In the genomic region with DNA sequence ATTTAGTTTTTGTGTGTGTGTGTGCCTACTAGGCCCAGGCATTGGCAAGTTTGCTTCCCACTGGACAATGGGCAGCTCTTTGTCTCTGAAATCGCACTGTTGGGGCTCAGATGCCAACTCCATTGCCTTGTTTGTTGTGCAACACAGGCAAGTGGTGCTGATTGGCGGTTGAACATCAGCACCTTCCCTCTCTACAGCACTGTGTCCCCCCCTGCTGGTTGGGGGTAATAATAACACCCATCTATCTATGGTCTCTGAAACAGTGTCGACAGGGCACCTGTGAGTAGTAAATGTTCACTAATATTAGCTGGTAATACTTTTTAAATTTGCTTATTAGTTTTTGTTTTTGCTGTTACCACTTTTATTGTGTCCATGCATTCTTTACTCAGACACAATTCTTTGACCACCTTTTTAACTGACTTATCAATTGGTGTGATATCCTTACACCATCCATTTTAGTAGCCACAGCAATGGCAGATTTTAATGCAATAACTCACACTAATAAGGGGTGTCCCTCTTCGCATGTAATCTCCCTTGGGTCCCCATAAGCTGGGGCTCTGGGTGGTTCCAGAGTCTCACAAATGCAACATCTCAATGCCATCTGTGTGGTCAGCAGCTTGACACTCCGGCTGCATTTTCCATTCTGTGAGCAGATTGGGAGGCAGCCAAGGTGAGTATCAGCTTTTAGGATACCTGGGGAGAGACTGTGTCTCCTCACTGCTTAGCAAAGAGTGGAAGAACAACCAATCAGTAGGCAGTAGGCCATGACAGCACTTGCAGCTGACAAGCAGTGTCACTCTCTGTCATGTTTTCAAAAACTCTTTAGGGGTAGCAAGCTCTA, we compare ENCODE assay signal across 8 cellular contexts. TPM values are rescaled to one million over a fixed set of nuclear protein-coding genes. Genes with fewer than 3 reads are reported as not detected.
DNase-seq lines count a peak whose midpoint lies in the region; ATAC-seq, FAIRE-seq and TF ChIP-seq lines count a peak whose summit lies in the region.

No MANE protein-coding gene starts in this region.

- H3K4me3 ChIP-seq in GM12878 (no peak overlapping the region), neural cell (ENCODE audit: low read length) (no peak overlapping the region)

- no peak overlapping the region for H3K9ac ChIP-seq in GM12878 (ENCODE audit: control insufficient read depth, insufficient read depth, low read length)
- no peak overlapping the region for H3K9ac ChIP-seq in neural cell (ENCODE audit: low read length)

- H3K27me3 ChIP-seq in GM12878 (replicated peaks in 1 of 2; ENCODE audit: control insufficient read depth in 2 of 2, insufficient read depth in 2 of 2, low read length in 1 of 2) (no peaks in the 10 kb centered on the region), neural cell (ENCODE audit: insufficient read depth, low read depth, low read length) (no peaks in the 10 kb centered on the region)

- in situ Hi-C loops in GM12878 (cut with MboI) = no loop called here

- POLR2A ChIA-PET in GM12878 (lab: Charles Lee) = no interaction called here

- no peak for TF ChIP-seq POLR2A in GM12878 (IDR thresholded peaks at IDR 0.05; ENCODE audit: low read depth, low read length)

- 7% methylated on average over 5 of the region's 5 CpGs for WGBS in GM12878 (ENCODE audit: insufficient coverage, insufficient replicate concordance, low lambda C conversion rate, missing lambda C conversion rate)

- DNase-seq in AG09319 (ENCODE audit: extremely low read depth, low read depth) (no peak), NCI-H69 (lab: John Stamatoyannopoulos, UW) (peak; percentile 35), GM12878 (ENCODE audit: low read depth, low spot score) (peak; percentile 3), superior temporal gyrus (ENCODE audit: extremely low spot score) (no peak)
- DNase-seq in NK-92 treated with Interleukin-12 subunit alpha and Interleukin-12 subunit beta, amount 100 ng/mL, for 24 hours (lab: John Stamatoyannopoulos, UW) = no peak

- no peak for TF ChIP-seq EP300 in GM12878 (IDR thresholded peaks at IDR 0.05; ENCODE audit: borderline replicate concordance in 1 of 2, control insufficient read depth in 1 of 2, low read depth in 2 of 2, low read length in 2 of 2)
- TF ChIP-seq EP300 in neural cell (conservative IDR thresholded peaks at IDR 0.05; ENCODE audit: poor library complexity, severe bottlenecking) = no peak

- H2AFZ ChIP-seq in GM12878 (ENCODE audit: control insufficient read depth, low read depth, low read length) = no peak overlapping the region
- no peak overlapping the region for H2AFZ ChIP-seq in neural cell (ENCODE audit: low read depth, low read length)

- peak; percentile 52 for FAIRE-seq in GM12878 (lab: Jason Lieb, UNC)

- ATAC-seq in GM12878 (peak; percentile 54), HG03439 (IDR thresholded peaks at IDR 0.05; ENCODE audit: unreplicated experiment) (no peak)

- H3K9me3 ChIP-seq in GM12878 (replicated peaks; ENCODE audit: control insufficient read depth, insufficient read depth, low read length) (no peaks in the 10 kb centered on the region), neural cell (ENCODE audit: low read length) (no peaks in the 10 kb centered on the region)

- peak; percentile 63 for TF ChIP-seq RAD21 in GM12878 (IDR thresholded peaks at IDR 0.05; ENCODE audit: insufficient read depth, low read depth, low read length)
- TF ChIP-seq RAD21 in neural cell (conservative IDR thresholded peaks at IDR 0.05) = peak; percentile 59

- CTCF ChIA-PET in GM12878 (lab: Yijun Ruan, JAX) = interaction anchor here (0.7 to 1.2 kb wide), 7 partner anchors 8 to 524 kb away, joined by 3 to 4 read pairs (median 3); no protein-coding TSS in a partner anchor

- no peak overlapping the region for H3K4me2 ChIP-seq in GM12878 (ENCODE audit: control insufficient read depth, insufficient read depth)
- no peak overlapping the region for H3K4me2 ChIP-seq in neural cell (ENCODE audit: low read length)

- RAD21 ChIA-PET in GM12878 (lab: Charles Lee; ENCODE audit: unreplicated experiment) = interaction anchor here (0.7 kb wide), 2 partner anchors 187 to 246 kb away, joined by 3 read pairs; no protein-coding TSS in a partner anchor

- TF ChIP-seq CTCF in AG09319 (IDR thresholded peaks at IDR 0.05; ENCODE audit: low read depth, low read length) = peak; percentile 43
- peak; percentile 70 for TF ChIP-seq CTCF in GM12873 (IDR thresholded peaks at IDR 0.05; ENCODE audit: insufficient read depth, low read depth, low read length, missing control alignments)
- TF ChIP-seq CTCF in GM12878 (IDR thresholded peaks at IDR 0.05 in 2 of 3, conservative IDR thresholded peaks at IDR 0.05 in 1 of 3; ENCODE audit: control insufficient read depth in 2 of 3, extremely low read depth in 1 of 3, insufficient read depth in 1 of 3, low read depth in 3 of 3, low read length in 3 of 3) = peak; percentile 43 to 61 (median 49); a peak in 5 of 6 replicates
- peak; percentile 57 for TF ChIP-seq CTCF in neural cell (IDR thresholded peaks at IDR 0.05; ENCODE audit: poor library complexity, severe bottlenecking)

- H3K9me2 ChIP-seq in neural cell (ENCODE audit: insufficient read depth, low read length) = no peaks in the 10 kb centered on the region

- H3K36me3 ChIP-seq in GM12878 (ENCODE audit: control insufficient read depth in 2 of 2, insufficient read depth in 2 of 2, low read length in 1 of 2) (no peaks in the 10 kb centered on the region), neural cell (ENCODE audit: insufficient read depth, low read length) (no peaks in the 10 kb centered on the region)

- no peaks in the 10 kb centered on the region for H3F3A ChIP-seq in neural cell (ENCODE audit: insufficient read depth, low read length, poor library complexity, severe bottlenecking)

- H3K27ac ChIP-seq in GM12878 (ENCODE audit: control insufficient read depth, insufficient read depth) = no peak overlapping the region
- no peak overlapping the region for H3K27ac ChIP-seq in neural cell (ENCODE audit: low read length)

- no peaks in the 10 kb centered on the region for H3K79me2 ChIP-seq in GM12878 (ENCODE audit: control insufficient read depth, insufficient read depth, low read length)
- H3K79me2 ChIP-seq in neural cell (replicated peaks; ENCODE audit: insufficient read depth, low read length) = no peaks in the 10 kb centered on the region

- SMC1A ChIA-PET in GM12878 (lab: Charles Lee; ENCODE audit: uncharacterized antibody, unreplicated experiment) = interaction anchor here (0.7 to 3.3 kb wide), 2 partner anchors 517 to 524 kb away, joined by 3 to 17 read pairs; no protein-coding TSS in a partner anchor

- no peaks in the 10 kb centered on the region for H3K4me1 ChIP-seq in GM12878 (ENCODE audit: control insufficient read depth, insufficient read depth, low read length)

- no peaks in the 10 kb centered on the region for H4K20me1 ChIP-seq in GM12878 (ENCODE audit: control insufficient read depth, insufficient read depth)
- no peaks in the 10 kb centered on the region for H4K20me1 ChIP-seq in neural cell (ENCODE audit: insufficient read depth)

- BruUV-seq in GM12878 (replicated peaks; lab: Mats Ljungman, UMichigan) = no TSS peak

- intact Hi-C loops in GM12878 (cut with micrococcal nuclease; ENCODE audit: unreplicated experiment) = loop anchor here (5.0 kb wide), 1 partner anchor 523 kb away; no protein-coding TSS in a partner anchor

TF ChIP-seq in GM12878, 131 proteins besides CTCF, POLR2A, EP300 and RAD21 (continues in another document):
- TF ChIP-seq POLR2AphosphoS2 (IDR thresholded peaks at IDR 0.05; ENCODE audit: low read depth, low read length) (no peak), ZNF207 (IDR thresholded peaks at IDR 0.05; ENCODE audit: borderline replicate concordance) (no peak), TAF1 (IDR thresholded peaks at IDR 0.05; ENCODE audit: borderline replicate concordance, low read depth, low read length) (no peak)

TF ChIP-seq in neural cell, 6 proteins besides CTCF, POLR2A, EP300 and RAD21 (continues in another document):
- TF ChIP-seq POLR2AphosphoS5 (IDR thresholded peaks at IDR 0.05) (no peak), MXI1 (conservative IDR thresholded peaks at IDR 0.05; ENCODE audit: poor library complexity, severe bottlenecking) (no peak)

RNA-seq across cellular contexts. Expression of gene UQCRFS1, which starts 47.7 kb away (rescaled TPM):
- 25.2 and 26.3 TPM in 2 replicates for total RNA-seq in GM12878 (2013; cell fraction: nucleolus; rRNA removed)
- total RNA-seq in GM12878 (2014; rRNA removed) = 76.0 and 79.5 TPM in 2 replicates
- total RNA-seq in GM12878 (2014; rRNA removed; fragmentation: Illumina TruSeq; extraction: Trizol) = 48.7 and 50.0 TPM in 2 replicates
- total RNA-seq in GM12878 (2021) = 52.0 and 52.3 TPM in 2 replicates
- polyA plus RNA-seq in GM12878 (2011; ENCODE audit: low read depth) = 30.6 TPM
- polyA plus RNA-seq in GM12878 (2011; rRNA removed) = 95.5 and 103 TPM in 2 replicates
- 85.4 and 85.6 TPM in 2 replicates for polyA plus RNA-seq in GM12878 (2011; cell fraction: cytosol; rRNA removed)
- polyA plus RNA-seq in GM12878 (2011; cell fraction: nucleus; rRNA removed) = 40.8 and 41.6 TPM in 2 replicates
- 30.2 and 37.2 TPM in 2 replicates for polyA plus RNA-seq in GM12878 (2012)
- 56.2 and 58.4 TPM in 2 replicates for polyA plus RNA-seq in GM12878 (2014; fragmentation: Illumina TruSeq; extraction: Trizol)
- polyA plus RNA-seq in GM12878 (2014; fragmentation: Nextera tagmentation; extraction: Ambion mirVana) = 10 to 100 TPM in 1 of 2 experiments, 1 to 10 TPM in 1; 9.3 to 41.9 TPM
- 76.0 and 87.6 TPM in 2 replicates for polyA plus RNA-seq in GM12878 (2014; rRNA removed)
- 100 to 1,000 TPM; 119 to 125 TPM for polyA plus RNA-seq in GM12878 (2016; fragmentation: Nextera tagmentation; extraction: Ambion mirVana)
- polyA minus RNA-seq in GM12878 (2011; rRNA and poly(A)+ RNA removed) = 58.5 and 63.7 TPM in 2 replicates
- 15.5 and 19.5 TPM in 2 replicates for polyA minus RNA-seq in GM12878 (2011; cell fraction: cytosol; rRNA and poly(A)+ RNA removed)
- polyA minus RNA-seq in GM12878 (2011; cell fraction: nucleus; rRNA and poly(A)+ RNA removed) = 21.0 and 25.6 TPM in 2 replicates
- 48.4 and 55.2 TPM in 2 replicates for polyA plus RNA-seq in neural cell
- polyA minus RNA-seq in neural cell = 28.1 and 28.7 TPM in 2 replicates

Comparison
In these comparisons a context has a peak if more than half of its experiments do, and no peak if none do; other contexts are left out.
1. DNase-seq: peak in NCI-H69 (single experiment) and GM12878 (single experiment); none in AG09319 (single experiment), superior temporal gyrus (single experiment) and NK-92 treated with Interleukin-12 subunit alpha and Interleukin-12 subunit beta, amount 100 ng/mL, for 24 hours (single experiment).
2. Peak in every context shown above with its lines, with median percentiles within 50 percentile points of each other: CTCF ChIP-seq.